In genomic region chr1:30864681-30865080, GRCh38 we compare ENCODE assay signal across 20 cellular contexts.
"Had no signal": no experiment of that assay in that cellular context is flagged by ENCODE, and none has a peak within 500 bp of the region (broad histone marks: within the 10 kb centered on the region; RNA-seq: fewer than 3 reads in every experiment).

No MANE protein-coding gene starts in this region.

- H3K4me3 ChIP-seq: dorsolateral prefrontal cortex, hepatocyte, lower lobe of right lung, neural progenitor cell, stomach, thoracic aorta had no signal

- DNase-seq: cortex of kidney; dorsolateral prefrontal cortex; effector CD8-positive, alpha-beta T cell; foreskin melanocyte; head of caudate nucleus; lower lobe of right lung; midbrain; occipital lobe; small intestine; stimulated activated CD4-positive, alpha-beta T cell treated with anti-CD3 and anti-CD28 coated beads, Interleukin-12 subunit alpha, Interleukin-12 subunit beta, amount 100 ng/mL, for 4 hours; stimulated activated naive CD4-positive, alpha-beta T cell; stomach; substantia nigra; trophoblast cell had no signal

- FAIRE-seq: small intestine had no signal

- H3K4me1 ChIP-seq: lower lobe of right lung, parathyroid adenoma, stomach had no signal

- ATAC-seq: left lobe of liver; lower lobe of right lung; natural killer cell treated with Interleukin-12 subunit alpha and Interleukin-12 subunit beta and Interleukin-15 and Interleukin-18, amount 100 ng/mL, for 72 hours had no signal

- H3K9ac ChIP-seq: neural progenitor cell, parathyroid adenoma had no signal

- H3K36me3 ChIP-seq: lower lobe of right lung, neural progenitor cell, stomach, thoracic aorta had no signal

- H3K27ac ChIP-seq: hepatocyte, lower lobe of right lung, neural progenitor cell, parathyroid adenoma, stomach, thoracic aorta had no signal

- H3K9me3 ChIP-seq: lower lobe of right lung, stomach, thoracic aorta had no signal
